19 cellular contexts compared by ENCODE assay signal in genomic region chr10:47033541-47034270, GRCh38.
DNase-seq lines count a peak whose midpoint lies in the region; ATAC-seq, FAIRE-seq and TF ChIP-seq lines count a peak whose summit lies in the region.
"Had no signal": no experiment of that assay in that cellular context is flagged by ENCODE, and none has a peak within 500 bp of the region (broad histone marks: within the 10 kb centered on the region; RNA-seq: fewer than 3 reads in every experiment).

No MANE protein-coding gene starts in this region.

- no peaks in the 10 kb centered on the region for H3K79me2 ChIP-seq in H1 (ENCODE audit: control insufficient read depth in 1 of 2, insufficient read depth in 2 of 2, low read length in 2 of 2)

- H4K8ac ChIP-seq in H1 (ENCODE audit: extremely low read depth, insufficient read depth, low read length): peak overlapping the region; percentile 15; the same call in 1 of the 2 replicates

- H3K4me1 ChIP-seq in H1 (replicated peaks in 1 of 4; ENCODE audit: control insufficient read depth in 3 of 4, insufficient read depth in 4 of 4, low read length in 3 of 4): no peaks in the 10 kb centered on the region

- no peak overlapping the region for H3K23ac ChIP-seq in H1 (ENCODE audit: insufficient read length)

- H2BK5ac ChIP-seq in H1 (ENCODE audit: low read depth, low read length): no peak overlapping the region

- no peak for ATAC-seq in sciatic nerve
- no peak for ATAC-seq in GM18909 (IDR thresholded peaks at IDR 0.05; ENCODE audit: poor library complexity, unreplicated experiment)
- ATAC-seq: CD8-positive, alpha-beta T cell had no signal

- H3K23me2 ChIP-seq in H1 (ENCODE audit: low read depth, low read length): no peaks in the 10 kb centered on the region

- H4K5ac ChIP-seq in H1 (ENCODE audit: insufficient read length, low read depth, low read length): no peak overlapping the region

- POLR2A ChIA-PET in H1 (lab: Charles Lee; ENCODE audit: partially characterized antibody): no interaction called here

- no peak overlapping the region for H2AFZ ChIP-seq in H1 (ENCODE audit: low read length)
- H2AFZ ChIP-seq: PC-9 had no signal

- H3K14ac ChIP-seq in H1 (ENCODE audit: insufficient read length): no peak overlapping the region

- CTCF ChIA-PET in H1 (lab: Charles Lee; ENCODE audit: partially characterized antibody): interaction anchor here (0.8 to 13.8 kb wide), 13 partner anchors 8 to 321 kb away, joined by 3 to 180 read pairs (median 4); no protein-coding TSS in a partner anchor

- no peak for TF ChIP-seq RAD21 in H1 (IDR thresholded peaks at IDR 0.05 in 1 of 2, conservative IDR thresholded peaks at IDR 0.05 in 1 of 2; ENCODE audit: low read depth in 2 of 2, low read length in 2 of 2)

- intact Hi-C loops in sciatic nerve (cut with DNase I): no loop called here

- no peak for FAIRE-seq in H1 (lab: Jason Lieb, UNC)

- H3K36me3 ChIP-seq in H1 (ENCODE audit: control insufficient read depth in 2 of 4, insufficient read depth in 4 of 4, low read length in 3 of 4): no peaks in the 10 kb centered on the region
- H3K36me3 ChIP-seq: BLaER1 had no signal

- H2BK20ac ChIP-seq in H1 (ENCODE audit: low read length): no peak overlapping the region

- H3K4ac ChIP-seq in H1 (replicated peaks; ENCODE audit: insufficient read length, low read depth, low read length): no peak overlapping the region

- no peaks in the 10 kb centered on the region for H3K9me3 ChIP-seq in H1 (ENCODE audit: insufficient read depth in 2 of 2, low read depth in 1 of 2, low read length in 1 of 2)
- H3K9me3 ChIP-seq: BLaER1 had no signal

- no peaks in the 10 kb centered on the region for H4K20me1 ChIP-seq in H1 (replicated peaks in 1 of 2; ENCODE audit: control insufficient read depth in 1 of 2, insufficient read depth in 2 of 2, low read length in 2 of 2)
- H4K20me1 ChIP-seq: BLaER1 had no signal

- no peaks in the 10 kb centered on the region for H3K79me1 ChIP-seq in H1 (ENCODE audit: low read depth, low read length)

- no peak overlapping the region for H3K9ac ChIP-seq in H1 (replicated peaks in 1 of 4; ENCODE audit: extremely low read depth in 1 of 4, low read depth in 3 of 4, low read length in 3 of 4)
- H3K9ac ChIP-seq: BLaER1 had no signal

- no peak overlapping the region for H3K56ac ChIP-seq in H1 (replicated peaks; ENCODE audit: insufficient read length, low read depth, low read length)

- H3K4me2 ChIP-seq in H1 (ENCODE audit: insufficient read depth in 1 of 2, low read depth in 2 of 2, low read length in 2 of 2): no peak overlapping the region
- H3K4me2 ChIP-seq: PC-9 had no signal

- DNase-seq in activated T-cell treated with anti-CD3 and anti-CD28 coated beads, Interleukin-2, amount 50 U/mL, for 1 hour: peak; percentile 12
- DNase-seq in activated T-cell treated with anti-CD3 and anti-CD28 coated beads for 4 hours: no peak
- peak; percentile 6 for DNase-seq in 8988T
- no peak for DNase-seq in H1 (ENCODE audit: low read depth in 1 of 2, low spot score in 2 of 2)
- peak; percentile 42 for DNase-seq in sciatic nerve (ENCODE audit: low spot score)
- DNase-seq in cerebellar nuclear complex (lab: John Stamatoyannopoulos, UW): no peak
- DNase-seq in globus pallidus (ENCODE audit: low spot score): no peak
- DNase-seq: CD8-positive, alpha-beta T cell; H9; Karpas-422; MM.1S; NCI-H1092 treated with DMSO at 0.1 percent for 48 hours; NCI-H1694 treated with DMSO at 0.1 percent for 48 hours; NCI-H2107; NCI-H2227 treated with DMSO at 0.1 percent for 48 hours; NCI-H524; PC-9 had no signal

- no peak overlapping the region for H2BK12ac ChIP-seq in H1 (ENCODE audit: low read depth, low read length)

- H3K27me3 ChIP-seq in H1 (replicated peaks in 1 of 4; ENCODE audit: control insufficient read depth in 3 of 4, extremely low read depth in 1 of 4, insufficient read depth in 3 of 4, low read length in 3 of 4): no peaks in the 10 kb centered on the region
- H3K27me3 ChIP-seq: BLaER1 had no signal

- no peak overlapping the region for H2BK15ac ChIP-seq in H1 (ENCODE audit: low read length)

- H4K91ac ChIP-seq in H1 (replicated peaks; ENCODE audit: insufficient read length, low read length): no peak overlapping the region

- no peak overlapping the region for H3K4me3 ChIP-seq in H1 (ENCODE audit: extremely low read depth in 1 of 4, insufficient read depth in 2 of 4, low read depth in 3 of 4, low read length in 4 of 4)
- H3K4me3 ChIP-seq: BLaER1, PC-9 had no signal

- TF ChIP-seq POLR2A in H1 (IDR thresholded peaks at IDR 0.05; ENCODE audit: control extremely low read depth in 1 of 2, low read depth in 2 of 2, low read length in 2 of 2): no peak

- TF ChIP-seq CTCF in H1 (IDR thresholded peaks at IDR 0.05; ENCODE audit: control extremely low read depth in 1 of 3, insufficient read depth in 1 of 3, low read depth in 1 of 3, low read length in 3 of 3): no peak

- no peak overlapping the region for H3K27ac ChIP-seq in H1 (ENCODE audit: low read depth, low read length)
- H3K27ac ChIP-seq: BLaER1, PC-9 had no signal

- H2AK5ac ChIP-seq in H1 (ENCODE audit: low read depth, low read length): no peak overlapping the region

- H3K18ac ChIP-seq in H1 (ENCODE audit: extremely low read depth, low read length): no peak overlapping the region

- no peak for TF ChIP-seq EP300 in H1 (IDR thresholded peaks at IDR 0.05; ENCODE audit: borderline replicate concordance in 1 of 2, low read depth in 2 of 2, low read length in 2 of 2)

- H2BK120ac ChIP-seq in H1 (replicated peaks; ENCODE audit: low read depth, low read length): no peak overlapping the region

- 90% methylated on average over 13 of the region's 13 CpGs; no CpG with 5 or more reads in 1 of the 2 experiments for WGBS in H1 (ENCODE audit: extremely low coverage in 1 of 2, insufficient coverage in 1 of 2, insufficient read length in 1 of 2, insufficient replicate concordance in 2 of 2, low coverage in 1 of 2, low lambda C conversion rate in 2 of 2, missing lambda C conversion rate in 1 of 2), 2 experiments

TF ChIP-seq in H1, 55 proteins besides CTCF, POLR2A, EP300 and RAD21:
- no peak for TF ChIP-seq CBX5 (IDR thresholded peaks at IDR 0.05; ENCODE audit: low read depth, low read length)
- no peak for TF ChIP-seq CHD1 (IDR thresholded peaks at IDR 0.05; ENCODE audit: low read depth, low read length)
- TF ChIP-seq RNF2 (IDR thresholded peaks at IDR 0.05; ENCODE audit: borderline replicate concordance, low read depth, low read length, missing control alignments, poor library complexity, severe bottlenecking): no peak
- no peak for TF ChIP-seq SP4 (IDR thresholded peaks at IDR 0.05; ENCODE audit: low read length)
- TF ChIP-seq YY1 (IDR thresholded peaks at IDR 0.05; ENCODE audit: low read depth, low read length): no peak
- no peak for TF ChIP-seq TAF1 (IDR thresholded peaks at IDR 0.05; ENCODE audit: low read depth, low read length)
- TF ChIP-seq JUND (IDR thresholded peaks at IDR 0.05; ENCODE audit: low read length): no peak
- TF ChIP-seq SIX5 (IDR thresholded peaks at IDR 0.05; ENCODE audit: low read depth, low read length): no peak
- TF ChIP-seq CEBPB (IDR thresholded peaks at IDR 0.05; ENCODE audit: low read depth, low read length): no peak

Comparison
In these comparisons a context has a peak if more than half of its experiments do, and no peak if none do; other contexts are left out.
1. DNase-seq: peak in activated T-cell treated with anti-CD3 and anti-CD28 coated beads, Interleukin-2, amount 50 U/mL, for 1 hour (single experiment), 8988T (single experiment) and sciatic nerve (single experiment); none in activated T-cell treated with anti-CD3 and anti-CD28 coated beads for 4 hours (single experiment), H1 (0 of 2), cerebellar nuclear complex (0 of 2) and globus pallidus (single experiment).